Comparison of ENCODE assay signal across 1 cellular context in the genomic region with DNA sequence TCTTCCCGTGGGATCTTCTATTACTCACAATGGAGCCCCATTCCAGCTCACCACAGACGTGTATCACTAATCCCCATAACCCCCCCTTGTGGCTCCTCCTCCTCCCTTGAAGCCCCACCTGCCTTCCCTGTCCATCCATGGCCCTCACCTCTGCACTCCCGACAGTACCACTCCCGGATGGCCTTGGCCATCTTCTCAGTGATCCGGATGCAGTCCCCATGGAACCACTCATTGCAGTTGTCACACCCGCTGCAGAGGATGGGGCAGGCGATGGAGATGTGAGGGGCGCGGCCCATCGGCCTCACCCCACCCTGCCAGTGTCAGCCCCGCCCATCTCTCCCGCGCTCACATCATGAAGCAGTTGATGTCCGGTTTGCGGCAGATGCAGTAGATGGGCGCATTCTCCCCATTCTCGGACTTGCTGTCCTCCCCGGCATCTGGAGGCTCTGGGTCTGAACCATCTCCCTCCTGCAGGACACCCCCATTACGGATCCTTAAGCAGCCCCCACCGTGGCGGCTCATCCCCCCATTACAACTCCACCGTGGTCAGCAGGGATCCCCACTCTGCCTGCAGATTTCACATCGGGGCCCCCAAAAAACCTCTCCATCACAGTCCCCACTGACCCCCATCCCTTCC.
TF ChIP-seq lines count a peak whose summit lies in the region.

No MANE protein-coding gene starts in this region.

TF ChIP-seq in K562, 482 proteins besides CTCF, POLR2A, EP300 and RAD21:
- no peak for TF ChIP-seq BHLHE40 (IDR thresholded peaks at IDR 0.05; ENCODE audit: low read length)
- no peak for TF ChIP-seq ZNF23 (CRISPR knock-in tag; IDR thresholded peaks at IDR 0.05)
- TF ChIP-seq POLR2G (IDR thresholded peaks at IDR 0.05; ENCODE audit: low read depth, low read length), result peak; percentile 48; the same call in 1 of the 2 replicates
- peak; percentile 48 for TF ChIP-seq TAF1 (IDR thresholded peaks at IDR 0.05; ENCODE audit: control insufficient read depth, extremely low read depth, insufficient read depth, low read length, severe bottlenecking)
- peak; percentile 43; the same call in 1 of the 2 replicates for TF ChIP-seq CTBP1 (IDR thresholded peaks at IDR 0.05; ENCODE audit: borderline replicate concordance)
- TF ChIP-seq RBFOX2 (IDR thresholded peaks at IDR 0.05; ENCODE audit: low read depth, low read length), result 0 out of 2 replicates have a peak, but pooled peaks have one; percentile 41
- no peak for TF ChIP-seq TARDBP (IDR thresholded peaks at IDR 0.05)
- peak in 1 of 2 experiments; percentile 17; a peak in 1 of 4 replicates for TF ChIP-seq SIN3A (IDR thresholded peaks at IDR 0.05; ENCODE audit: borderline replicate concordance in 2 of 2, control insufficient read depth in 1 of 2, low read depth in 2 of 2, low read length in 2 of 2)
- no peak for TF ChIP-seq CBFA2T3 (IDR thresholded peaks at IDR 0.05)
- no peak for TF ChIP-seq MTA2 (IDR thresholded peaks at IDR 0.05; ENCODE audit: low read depth)
- no peak for TF ChIP-seq JUNB (CRISPR knock-in tag; conservative IDR thresholded peaks at IDR 0.05)
- peak in 1 of 2 experiments; percentile 41; a peak in 1 of 4 replicates for TF ChIP-seq NRF1 (conservative IDR thresholded peaks at IDR 0.05 in 1 of 2, IDR thresholded peaks at IDR 0.05 in 1 of 2)
- TF ChIP-seq KAT8 (IDR thresholded peaks at IDR 0.05; ENCODE audit: low read depth), result no peak
- TF ChIP-seq, protein P1, sequence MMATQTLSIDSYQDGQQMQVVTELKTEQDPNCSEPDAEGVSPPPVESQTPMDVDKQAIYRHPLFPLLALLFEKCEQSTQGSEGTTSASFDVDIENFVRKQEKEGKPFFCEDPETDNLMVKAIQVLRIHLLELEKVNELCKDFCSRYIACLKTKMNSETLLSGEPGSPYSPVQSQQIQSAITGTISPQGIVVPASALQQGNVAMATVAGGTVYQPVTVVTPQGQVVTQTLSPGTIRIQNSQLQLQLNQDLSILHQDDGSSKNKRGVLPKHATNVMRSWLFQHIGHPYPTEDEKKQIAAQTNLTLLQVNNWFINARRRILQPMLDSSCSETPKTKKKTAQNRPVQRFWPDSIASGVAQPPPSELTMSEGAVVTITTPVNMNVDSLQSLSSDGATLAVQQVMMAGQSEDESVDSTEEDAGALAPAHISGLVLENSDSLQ (IDR thresholded peaks at IDR 0.05), result peak; percentile 39; the same call in 1 of the 2 replicates
- no peak for TF ChIP-seq DPF2 (IDR thresholded peaks at IDR 0.05)
- peak in 1 of 3 experiments; percentile 12 for TF ChIP-seq YY1 (IDR thresholded peaks at IDR 0.05; ENCODE audit: borderline replicate concordance in 1 of 3, control insufficient read depth in 1 of 3, extremely low read depth in 1 of 3, insufficient read depth in 3 of 3, insufficient read length in 1 of 3, insufficient replicate concordance in 2 of 3, low read depth in 1 of 3, low read length in 2 of 3)
- TF ChIP-seq, protein P2, sequence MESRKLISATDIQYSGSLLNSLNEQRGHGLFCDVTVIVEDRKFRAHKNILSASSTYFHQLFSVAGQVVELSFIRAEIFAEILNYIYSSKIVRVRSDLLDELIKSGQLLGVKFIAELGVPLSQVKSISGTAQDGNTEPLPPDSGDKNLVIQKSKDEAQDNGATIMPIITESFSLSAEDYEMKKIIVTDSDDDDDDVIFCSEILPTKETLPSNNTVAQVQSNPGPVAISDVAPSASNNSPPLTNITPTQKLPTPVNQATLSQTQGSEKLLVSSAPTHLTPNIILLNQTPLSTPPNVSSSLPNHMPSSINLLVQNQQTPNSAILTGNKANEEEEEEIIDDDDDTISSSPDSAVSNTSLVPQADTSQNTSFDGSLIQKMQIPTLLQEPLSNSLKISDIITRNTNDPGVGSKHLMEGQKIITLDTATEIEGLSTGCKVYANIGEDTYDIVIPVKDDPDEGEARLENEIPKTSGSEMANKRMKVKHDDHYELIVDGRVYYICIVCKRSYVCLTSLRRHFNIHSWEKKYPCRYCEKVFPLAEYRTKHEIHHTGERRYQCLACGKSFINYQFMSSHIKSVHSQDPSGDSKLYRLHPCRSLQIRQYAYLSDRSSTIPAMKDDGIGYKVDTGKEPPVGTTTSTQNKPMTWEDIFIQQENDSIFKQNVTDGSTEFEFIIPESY (CRISPR knock-in tag; IDR thresholded peaks at IDR 0.05), result no peak
- no peak for TF ChIP-seq NBN (IDR thresholded peaks at IDR 0.05; ENCODE audit: low read depth)
- no peak for TF ChIP-seq ZNF589 (CRISPR knock-in tag; IDR thresholded peaks at IDR 0.05; ENCODE audit: low read depth)
- TF ChIP-seq RBM17 (IDR thresholded peaks at IDR 0.05; ENCODE audit: borderline replicate concordance, low read depth, low read length), result no peak
- no peak for TF ChIP-seq HNRNPH1 (optimal IDR thresholded peaks at IDR 0.05; ENCODE audit: low read depth, low read length)
- TF ChIP-seq CAMTA2 (CRISPR knock-in tag; conservative IDR thresholded peaks at IDR 0.05), result no peak
